8 cellular contexts compared by ENCODE assay signal in the genomic region with DNA sequence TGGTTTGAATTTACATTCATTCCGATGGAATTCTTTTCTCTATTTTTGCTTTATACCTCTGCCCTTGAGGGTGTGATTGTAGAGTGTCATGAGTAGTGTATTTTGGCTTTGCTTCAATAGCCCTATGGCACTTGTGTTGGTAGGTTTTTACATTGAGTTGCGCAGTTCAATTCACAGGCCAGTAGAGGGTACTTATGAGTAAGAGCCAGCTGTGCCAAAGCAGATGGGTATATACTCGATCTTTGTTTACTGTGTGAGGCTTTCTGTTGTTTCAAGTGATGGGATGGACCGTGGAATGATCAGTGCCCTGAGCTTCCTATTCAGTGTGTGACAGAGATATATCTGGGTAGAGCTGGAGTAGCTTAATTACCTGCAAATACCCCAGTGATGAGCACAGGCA. TPM values are rescaled to one million over a fixed set of nuclear protein-coding genes. Genes with fewer than 3 reads are reported as not detected.
DNase-seq lines count a peak whose midpoint lies in the region; ATAC-seq, FAIRE-seq and TF ChIP-seq lines count a peak whose summit lies in the region.

No MANE protein-coding gene starts in this region.

- H3K27me3 ChIP-seq in HL-60 (ENCODE audit: insufficient read depth, poor library complexity, severe bottlenecking): no peaks in the 10 kb centered on the region

- intact Hi-C loops in left colon (cut with DNase I, micrococcal nuclease): loop anchor here in 1 of 2 donors (5.0 kb wide), 1 partner anchor 238 kb away; no protein-coding TSS in a partner anchor

- no peak overlapping the region for H3K4me3 ChIP-seq in HL-60 (replicated peaks; ENCODE audit: insufficient read depth, low read length)

- ATAC-seq in left colon: peak; percentile 40
- ATAC-seq in GM18909 (IDR thresholded peaks at IDR 0.05; ENCODE audit: poor library complexity, unreplicated experiment): no peak

- no peak overlapping the region for H3K27ac ChIP-seq in HL-60 (replicated peaks)

- DNase-seq in Daoy (ENCODE audit: low read depth) (peak; percentile 3), HL-60 (ENCODE audit: low read depth in 1 of 2, low spot score in 1 of 2) (peak; percentile 20 to 29), SW480 (ENCODE audit: low spot score) (peak; percentile 64), left colon (no peak), D721Med (ENCODE audit: insufficient read length, low spot score) (no peak), frontal cortex (ENCODE audit: low spot score in 2 of 2) (no peak)
- no peak for DNase-seq in activated CD4-positive, alpha-beta T cell treated with anti-CD3 and anti-CD28 coated beads for 1 hour

- TF ChIP-seq CTCF in HL-60 (IDR thresholded peaks at IDR 0.05; ENCODE audit: insufficient read depth, low read length): no peak
- TF ChIP-seq CTCF in D721Med (IDR thresholded peaks at IDR 0.05; ENCODE audit: insufficient read depth, missing control alignments): no peak

- FAIRE-seq in D721Med (lab: Jason Lieb, UNC) (no peak), frontal cortex (lab: Jason Lieb, UNC) (no peak)

RNA-seq across cellular contexts. Expression of gene AKR1C3, which starts 4.3 kb away (rescaled TPM):
- total RNA-seq in Daoy (2014; rRNA removed; shearing (Covaris generic)): 2.1 and 4.3 TPM in 2 replicates
- 100 to 1,000 TPM; 173 to 682 TPM for total RNA-seq in left colon
- total RNA-seq in frontal cortex: 2.4 TPM

Comparison
In these comparisons a context has a peak if more than half of its experiments do, and no peak if none do; other contexts are left out.
1. DNase-seq: peak in Daoy (single experiment), HL-60 (2 of 2) and SW480 (single experiment); none in left colon (0 of 2), D721Med (single experiment), frontal cortex (0 of 2) and activated CD4-positive, alpha-beta T cell treated with anti-CD3 and anti-CD28 coated beads for 1 hour (single experiment).
2. RNA of gene AKR1C3, which starts 4.3 kb away (total RNA-seq): 173 to 682 TPM in left colon; 2.1 to 4.3 TPM in Daoy and 2.4 TPM in frontal cortex (single experiment); every median in the first group is over 10 times any median in the second.